Comparison of ENCODE assay signal across 1 cellular context in the genomic region with DNA sequence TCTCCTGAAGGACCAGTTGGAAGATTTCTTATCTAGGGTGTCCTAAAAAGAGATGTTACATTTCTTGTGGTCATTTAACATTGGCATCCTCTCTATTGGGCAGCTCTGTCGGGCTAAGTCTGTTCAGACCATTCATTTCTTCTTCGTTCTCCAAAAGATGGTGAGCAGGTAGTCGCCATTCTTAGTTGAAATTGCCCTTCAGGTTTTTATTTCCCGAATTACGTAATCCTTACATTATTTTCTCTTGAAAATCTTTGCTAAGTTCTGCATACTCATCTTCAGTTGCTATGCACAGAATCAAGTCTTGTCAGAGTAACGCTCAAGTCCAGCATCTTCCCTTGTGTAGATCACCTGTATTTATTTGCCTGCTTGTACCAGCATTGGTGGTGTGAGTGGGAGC.
TF ChIP-seq lines count a peak whose summit lies in the region.

No MANE protein-coding gene starts in this region.

TF ChIP-seq in GM23338, 12 proteins besides CTCF, POLR2A, EP300 and RAD21:
- TF ChIP-seq EZH2phosphoT487 (IDR thresholded peaks at IDR 0.05; ENCODE audit: unreplicated experiment) (no peak), STAT1 (IDR thresholded peaks at IDR 0.05; ENCODE audit: unreplicated experiment) (no peak)
